Comparison of ENCODE assay signal across 1 cellular context in genomic region chr11:102389253-102389652, GRCh38.
TF ChIP-seq lines count a peak whose summit lies in the region.

No MANE protein-coding gene starts in this region.

TF ChIP-seq in HepG2, 621 proteins besides CTCF, POLR2A, EP300 and RAD21:
- no peak for TF ChIP-seq ZXDC (CRISPR knock-in tag; IDR thresholded peaks at IDR 0.05)
- no peak for TF ChIP-seq ZFP36L2 (CRISPR knock-in tag; IDR thresholded peaks at IDR 0.05)
- TF ChIP-seq NFRKB (IDR thresholded peaks at IDR 0.05): no peak
- no peak for TF ChIP-seq ZNF605 (CRISPR knock-in tag; IDR thresholded peaks at IDR 0.05)
- TF ChIP-seq RFX5 (IDR thresholded peaks at IDR 0.05; ENCODE audit: low read depth, low read length): peak; percentile 26; the same call in 1 of the 2 replicates
